In genomic region chr19:30209617-30210600, GRCh38 we compare ENCODE assay signal across 20 cellular contexts.
"Had no signal": no experiment of that assay in that cellular context is flagged by ENCODE, and none has a peak within 500 bp of the region (broad histone marks: within the 10 kb centered on the region; RNA-seq: fewer than 3 reads in every experiment).

No MANE protein-coding gene starts in this region.

- H3K36me3 Mint-ChIP-seq: memory B cell; naive B cell; stimulated activated memory B cell treated with anti-CD40 and anti-IgM and Interleukin-4, amounts not matched to agents 10 μg/mL and 1 μg/mL and 100 μg/mL, for 72 hours; type B pancreatic cell had no signal

- H3K27me3 ChIP-seq: body of pancreas, colonic mucosa, gastrocnemius medialis, testis had no signal

- H3K4me1 Mint-ChIP-seq: memory B cell had no signal

- H3K27me3 Mint-ChIP-seq: memory B cell had no signal

- H3K9ac ChIP-seq: parathyroid adenoma had no signal

- ATAC-seq: activated CD8-positive, alpha-beta T cell treated with anti-CD3 and anti-CD28 coated beads, Interleukin-2, amount 10 ng/mL, durations not matched to agents 7 days and 5 days; body of pancreas; gastrocnemius medialis; heart right ventricle; mucosa of descending colon; stimulated activated memory B cell treated with anti-CD40 and anti-IgM and Interleukin-4, amounts not matched to agents 10 μg/mL and 1 μg/mL and 100 μg/mL, for 72 hours had no signal

- H3K4me3 Mint-ChIP-seq: activated CD4-positive, alpha-beta T cell treated with anti-CD3 and anti-CD28 coated beads, Interleukin-2, amount 10 ng/mL, durations not matched to agents 24 days and 14 days; activated CD8-positive, alpha-beta T cell treated with anti-CD3 and anti-CD28 coated beads, Interleukin-2, amount 10 ng/mL, durations not matched to agents 7 days and 5 days; activated T-cell treated with anti-CD3 and anti-CD28 coated beads, Interleukin-2, amount 50 U/mL, for 24 hours; memory B cell; naive B cell; stimulated activated memory B cell treated with anti-CD40 and anti-IgM and Interleukin-4, amounts not matched to agents 10 μg/mL and 1 μg/mL and 100 μg/mL, for 72 hours; T-helper 2 cell treated with Interferon-gamma antibody and Interleukin-4, amounts not matched to agents 5 μg/mL and 100 μg/mL, for 36 hours; type B pancreatic cell had no signal

- H3K27ac Mint-ChIP-seq: activated CD4-positive, alpha-beta T cell treated with anti-CD3 and anti-CD28 coated beads, Interleukin-2, amount 10 ng/mL, durations not matched to agents 24 days and 14 days; activated CD8-positive, alpha-beta T cell treated with anti-CD3 and anti-CD28 coated beads, Interleukin-2, amount 10 ng/mL, durations not matched to agents 7 days and 5 days; activated T-cell treated with anti-CD3 and anti-CD28 coated beads, Interleukin-2, amount 50 U/mL, for 24 hours; activated T-helper 2 cell treated with anti-CD3 and anti-CD28 coated beads, Interferon-gamma antibody, Interleukin-2, Interleukin-4, amounts not matched to agents 10 μg/mL and 5 μg/mL and 100 μg/mL, durations not matched to agents 14 hours and 24 hours and 36 hours; memory B cell; naive B cell; stimulated activated memory B cell treated with anti-CD40 and anti-IgM and Interleukin-4, amounts not matched to agents 10 μg/mL and 1 μg/mL and 100 μg/mL, for 72 hours; T-helper 2 cell treated with Interferon-gamma antibody and Interleukin-4, amounts not matched to agents 5 μg/mL and 100 μg/mL, for 36 hours; type B pancreatic cell had no signal

- H3K79me2 ChIP-seq: parathyroid adenoma had no signal

- H3K9me3 ChIP-seq: body of pancreas, colonic mucosa, gastrocnemius medialis, mucosa of descending colon, testis had no signal

- DNase-seq: activated CD4-positive, alpha-beta T cell treated with anti-CD3 and anti-CD28 coated beads, Interleukin-2, amount 10 ng/mL, durations not matched to agents 24 days and 14 days; activated CD8-positive, alpha-beta T cell treated with anti-CD3 and anti-CD28 coated beads, Interleukin-2, amount 10 ng/mL, durations not matched to agents 7 days and 5 days; activated naive CD4-positive, alpha-beta T cell treated with Interleukin-2 at 50 U/mL for 16 hours; activated T-cell treated with anti-CD3 and anti-CD28 coated beads, Interleukin-2, amount 50 U/mL, for 24 hours; body of pancreas; central memory CD4-positive, alpha-beta T cell; colonic mucosa; gastrocnemius medialis; heart right ventricle; mucosa of descending colon; naive B cell; spleen; stimulated activated CD4-positive, alpha-beta T cell treated with anti-CD3 and anti-CD28 coated beads, Interleukin-4, amount 100 ng/mL, for 4 hours; testis had no signal

- H3K9me3 Mint-ChIP-seq: activated CD4-positive, alpha-beta T cell treated with anti-CD3 and anti-CD28 coated beads, Interleukin-2, amount 10 ng/mL, durations not matched to agents 24 days and 14 days; activated T-cell treated with anti-CD3 and anti-CD28 coated beads, Interleukin-2, amount 50 U/mL, for 24 hours; activated T-helper 2 cell treated with anti-CD3 and anti-CD28 coated beads, Interferon-gamma antibody, Interleukin-2, Interleukin-4, amounts not matched to agents 10 μg/mL and 5 μg/mL and 100 μg/mL, durations not matched to agents 14 hours and 24 hours and 36 hours; T-helper 2 cell treated with Interferon-gamma antibody and Interleukin-4, amounts not matched to agents 5 μg/mL and 100 μg/mL, for 36 hours; type B pancreatic cell had no signal

- H2AFZ ChIP-seq: parathyroid adenoma had no signal

- H3K4me1 ChIP-seq: body of pancreas, colonic mucosa, gastrocnemius medialis, heart right ventricle, parathyroid adenoma, testis had no signal

- H3K36me3 ChIP-seq: colonic mucosa, gastrocnemius medialis, heart right ventricle, spleen had no signal

- H3K4me3 ChIP-seq: body of pancreas, colonic mucosa, gastrocnemius medialis, heart right ventricle, mucosa of descending colon, spleen, testis had no signal

- H3K27ac ChIP-seq: body of pancreas, colonic mucosa, gastrocnemius medialis, heart right ventricle, parathyroid adenoma, spleen, testis had no signal
